Comparison of ENCODE assay signal across 1 cellular context in genomic region chr18:39389800-39390379, GRCh38.
TF ChIP-seq lines count a peak whose summit lies in the region.

No MANE protein-coding gene starts in this region.

TF ChIP-seq in HepG2, 621 proteins besides CTCF, POLR2A, EP300 and RAD21 (continued from another document and continues in another):
- TF ChIP-seq ZNF687 (CRISPR knock-in tag; IDR thresholded peaks at IDR 0.05) (peak; percentile 42), ZNF776 (CRISPR knock-in tag; IDR thresholded peaks at IDR 0.05) (no peak), SNAPC2 (CRISPR knock-in tag; IDR thresholded peaks at IDR 0.05) (no peak), SRSF9 (IDR thresholded peaks at IDR 0.05; ENCODE audit: borderline replicate concordance, insufficient read depth, low read depth, low read length, poor library complexity, severe bottlenecking) (no peak), SAP130 (CRISPR knock-in tag; IDR thresholded peaks at IDR 0.05; ENCODE audit: low read depth) (peak; percentile 13; the same call in 1 of the 2 replicates), SP140L (CRISPR knock-in tag; IDR thresholded peaks at IDR 0.05; ENCODE audit: borderline replicate concordance) (no peak), STAG1 (CRISPR knock-in tag; IDR thresholded peaks at IDR 0.05) (0 out of 2 replicates have a peak, but pooled peaks have one; percentile 2), RFX1 (IDR thresholded peaks at IDR 0.05) (no peak), PAX8 (CRISPR knock-in tag; IDR thresholded peaks at IDR 0.05; ENCODE audit: borderline replicate concordance) (no peak), ZNF280D (CRISPR knock-in tag; IDR thresholded peaks at IDR 0.05) (no peak), ZNF543 (CRISPR knock-in tag; IDR thresholded peaks at IDR 0.05) (no peak), SP1 (IDR thresholded peaks at IDR 0.05) (no peak), SP1 (CRISPR knock-in tag; IDR thresholded peaks at IDR 0.05) (no peak), GABPB1 (CRISPR knock-in tag; IDR thresholded peaks at IDR 0.05) (no peak), CENPX (CRISPR knock-in tag; IDR thresholded peaks at IDR 0.05) (no peak), HIVEP1 (CRISPR knock-in tag; IDR thresholded peaks at IDR 0.05) (no peak), HNF4A (CRISPR knock-in tag; IDR thresholded peaks at IDR 0.05) (peak; percentile 37; the same call in 1 of the 2 replicates), SYNCRIP (IDR thresholded peaks at IDR 0.05; ENCODE audit: insufficient read depth, low read depth, low read length) (no peak), NR3C1 (CRISPR knock-in tag; IDR thresholded peaks at IDR 0.05) (no peak), RARA (CRISPR knock-in tag; IDR thresholded peaks at IDR 0.05) (peak; percentile 23; the same call in 1 of the 2 replicates), ZNF383 (CRISPR knock-in tag; IDR thresholded peaks at IDR 0.05; ENCODE audit: borderline replicate concordance) (no peak), TRIM22 (IDR thresholded peaks at IDR 0.05) (no peak), CSRNP1 (CRISPR knock-in tag; IDR thresholded peaks at IDR 0.05) (no peak), ZNF672 (CRISPR knock-in tag; IDR thresholded peaks at IDR 0.05) (no peak), SP5 (CRISPR knock-in tag; IDR thresholded peaks at IDR 0.05; ENCODE audit: borderline replicate concordance, low read depth) (no peak), RBFOX2 (IDR thresholded peaks at IDR 0.05; ENCODE audit: low read depth, low read length) (no peak)
- TF ChIP-seq, protein P1, sequence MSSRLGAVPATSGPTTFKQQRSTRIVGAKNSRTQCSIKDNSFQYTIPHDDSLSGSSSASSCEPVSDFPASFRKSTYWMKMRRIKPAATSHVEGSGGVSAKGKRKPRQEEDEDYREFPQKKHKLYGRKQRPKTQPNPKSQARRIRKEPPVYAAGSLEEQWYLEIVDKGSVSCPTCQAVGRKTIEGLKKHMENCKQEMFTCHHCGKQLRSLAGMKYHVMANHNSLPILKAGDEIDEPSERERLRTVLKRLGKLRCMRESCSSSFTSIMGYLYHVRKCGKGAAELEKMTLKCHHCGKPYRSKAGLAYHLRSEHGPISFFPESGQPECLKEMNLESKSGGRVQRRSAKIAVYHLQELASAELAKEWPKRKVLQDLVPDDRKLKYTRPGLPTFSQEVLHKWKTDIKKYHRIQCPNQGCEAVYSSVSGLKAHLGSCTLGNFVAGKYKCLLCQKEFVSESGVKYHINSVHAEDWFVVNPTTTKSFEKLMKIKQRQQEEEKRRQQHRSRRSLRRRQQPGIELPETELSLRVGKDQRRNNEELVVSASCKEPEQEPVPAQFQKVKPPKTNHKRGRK (CRISPR knock-in tag; IDR thresholded peaks at IDR 0.05), result no peak
- TF ChIP-seq, protein P2, sequence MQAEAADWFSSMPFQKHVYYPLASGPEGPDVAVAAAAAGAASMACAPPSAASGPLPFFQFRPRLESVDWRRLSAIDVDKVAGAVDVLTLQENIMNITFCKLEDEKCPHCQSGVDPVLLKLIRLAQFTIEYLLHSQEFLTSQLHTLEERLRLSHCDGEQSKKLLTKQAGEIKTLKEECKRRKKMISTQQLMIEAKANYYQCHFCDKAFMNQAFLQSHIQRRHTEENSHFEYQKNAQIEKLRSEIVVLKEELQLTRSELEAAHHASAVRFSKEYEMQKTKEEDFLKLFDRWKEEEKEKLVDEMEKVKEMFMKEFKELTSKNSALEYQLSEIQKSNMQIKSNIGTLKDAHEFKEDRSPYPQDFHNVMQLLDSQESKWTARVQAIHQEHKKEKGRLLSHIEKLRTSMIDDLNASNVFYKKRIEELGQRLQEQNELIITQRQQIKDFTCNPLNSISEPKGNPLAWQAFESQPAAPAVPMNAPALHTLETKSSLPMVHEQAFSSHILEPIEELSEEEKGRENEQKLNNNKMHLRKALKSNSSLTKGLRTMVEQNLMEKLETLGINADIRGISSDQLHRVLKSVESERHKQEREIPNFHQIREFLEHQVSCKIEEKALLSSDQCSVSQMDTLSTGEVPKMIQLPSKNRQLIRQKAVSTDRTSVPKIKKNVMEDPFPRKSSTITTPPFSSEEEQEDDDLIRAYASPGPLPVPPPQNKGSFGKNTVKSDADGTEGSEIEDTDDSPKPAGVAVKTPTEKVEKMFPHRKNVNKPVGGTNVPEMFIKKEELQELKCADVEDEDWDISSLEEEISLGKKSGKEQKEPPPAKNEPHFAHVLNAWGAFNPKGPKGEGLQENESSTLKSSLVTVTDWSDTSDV (CRISPR knock-in tag; IDR thresholded peaks at IDR 0.05), result no peak
- TF ChIP-seq, protein P3, sequence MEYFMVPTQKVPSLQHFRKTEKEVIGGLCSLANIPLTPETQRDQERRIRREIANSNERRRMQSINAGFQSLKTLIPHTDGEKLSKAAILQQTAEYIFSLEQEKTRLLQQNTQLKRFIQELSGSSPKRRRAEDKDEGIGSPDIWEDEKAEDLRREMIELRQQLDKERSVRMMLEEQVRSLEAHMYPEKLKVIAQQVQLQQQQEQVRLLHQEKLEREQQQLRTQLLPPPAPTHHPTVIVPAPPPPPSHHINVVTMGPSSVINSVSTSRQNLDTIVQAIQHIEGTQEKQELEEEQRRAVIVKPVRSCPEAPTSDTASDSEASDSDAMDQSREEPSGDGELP (IDR thresholded peaks at IDR 0.05; ENCODE audit: borderline replicate concordance, low read depth), result peak; percentile 30; the same call in 1 of the 2 replicates
- TF ChIP-seq, protein P4, sequence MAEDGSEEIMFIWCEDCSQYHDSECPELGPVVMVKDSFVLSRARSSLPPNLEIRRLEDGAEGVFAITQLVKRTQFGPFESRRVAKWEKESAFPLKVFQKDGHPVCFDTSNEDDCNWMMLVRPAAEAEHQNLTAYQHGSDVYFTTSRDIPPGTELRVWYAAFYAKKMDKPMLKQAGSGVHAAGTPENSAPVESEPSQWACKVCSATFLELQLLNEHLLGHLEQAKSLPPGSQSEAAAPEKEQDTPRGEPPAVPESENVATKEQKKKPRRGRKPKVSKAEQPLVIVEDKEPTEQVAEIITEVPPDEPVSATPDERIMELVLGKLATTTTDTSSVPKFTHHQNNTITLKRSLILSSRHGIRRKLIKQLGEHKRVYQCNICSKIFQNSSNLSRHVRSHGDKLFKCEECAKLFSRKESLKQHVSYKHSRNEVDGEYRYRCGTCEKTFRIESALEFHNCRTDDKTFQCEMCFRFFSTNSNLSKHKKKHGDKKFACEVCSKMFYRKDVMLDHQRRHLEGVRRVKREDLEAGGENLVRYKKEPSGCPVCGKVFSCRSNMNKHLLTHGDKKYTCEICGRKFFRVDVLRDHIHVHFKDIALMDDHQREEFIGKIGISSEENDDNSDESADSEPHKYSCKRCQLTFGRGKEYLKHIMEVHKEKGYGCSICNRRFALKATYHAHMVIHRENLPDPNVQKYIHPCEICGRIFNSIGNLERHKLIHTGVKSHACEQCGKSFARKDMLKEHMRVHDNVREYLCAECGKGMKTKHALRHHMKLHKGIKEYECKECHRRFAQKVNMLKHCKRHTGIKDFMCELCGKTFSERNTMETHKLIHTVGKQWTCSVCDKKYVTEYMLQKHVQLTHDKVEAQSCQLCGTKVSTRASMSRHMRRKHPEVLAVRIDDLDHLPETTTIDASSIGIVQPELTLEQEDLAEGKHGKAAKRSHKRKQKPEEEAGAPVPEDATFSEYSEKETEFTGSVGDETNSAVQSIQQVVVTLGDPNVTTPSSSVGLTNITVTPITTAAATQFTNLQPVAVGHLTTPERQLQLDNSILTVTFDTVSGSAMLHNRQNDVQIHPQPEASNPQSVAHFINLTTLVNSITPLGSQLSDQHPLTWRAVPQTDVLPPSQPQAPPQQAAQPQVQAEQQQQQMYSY (CRISPR knock-in tag; IDR thresholded peaks at IDR 0.05), result no peak
- TF ChIP-seq, protein P5, sequence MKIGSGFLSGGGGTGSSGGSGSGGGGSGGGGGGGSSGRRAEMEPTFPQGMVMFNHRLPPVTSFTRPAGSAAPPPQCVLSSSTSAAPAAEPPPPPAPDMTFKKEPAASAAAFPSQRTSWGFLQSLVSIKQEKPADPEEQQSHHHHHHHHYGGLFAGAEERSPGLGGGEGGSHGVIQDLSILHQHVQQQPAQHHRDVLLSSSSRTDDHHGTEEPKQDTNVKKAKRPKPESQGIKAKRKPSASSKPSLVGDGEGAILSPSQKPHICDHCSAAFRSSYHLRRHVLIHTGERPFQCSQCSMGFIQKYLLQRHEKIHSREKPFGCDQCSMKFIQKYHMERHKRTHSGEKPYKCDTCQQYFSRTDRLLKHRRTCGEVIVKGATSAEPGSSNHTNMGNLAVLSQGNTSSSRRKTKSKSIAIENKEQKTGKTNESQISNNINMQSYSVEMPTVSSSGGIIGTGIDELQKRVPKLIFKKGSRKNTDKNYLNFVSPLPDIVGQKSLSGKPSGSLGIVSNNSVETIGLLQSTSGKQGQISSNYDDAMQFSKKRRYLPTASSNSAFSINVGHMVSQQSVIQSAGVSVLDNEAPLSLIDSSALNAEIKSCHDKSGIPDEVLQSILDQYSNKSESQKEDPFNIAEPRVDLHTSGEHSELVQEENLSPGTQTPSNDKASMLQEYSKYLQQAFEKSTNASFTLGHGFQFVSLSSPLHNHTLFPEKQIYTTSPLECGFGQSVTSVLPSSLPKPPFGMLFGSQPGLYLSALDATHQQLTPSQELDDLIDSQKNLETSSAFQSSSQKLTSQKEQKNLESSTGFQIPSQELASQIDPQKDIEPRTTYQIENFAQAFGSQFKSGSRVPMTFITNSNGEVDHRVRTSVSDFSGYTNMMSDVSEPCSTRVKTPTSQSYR (CRISPR knock-in tag; IDR thresholded peaks at IDR 0.05; ENCODE audit: borderline replicate concordance), result peak; percentile 60; the same call in 1 of the 2 replicates
- TF ChIP-seq, protein P6, sequence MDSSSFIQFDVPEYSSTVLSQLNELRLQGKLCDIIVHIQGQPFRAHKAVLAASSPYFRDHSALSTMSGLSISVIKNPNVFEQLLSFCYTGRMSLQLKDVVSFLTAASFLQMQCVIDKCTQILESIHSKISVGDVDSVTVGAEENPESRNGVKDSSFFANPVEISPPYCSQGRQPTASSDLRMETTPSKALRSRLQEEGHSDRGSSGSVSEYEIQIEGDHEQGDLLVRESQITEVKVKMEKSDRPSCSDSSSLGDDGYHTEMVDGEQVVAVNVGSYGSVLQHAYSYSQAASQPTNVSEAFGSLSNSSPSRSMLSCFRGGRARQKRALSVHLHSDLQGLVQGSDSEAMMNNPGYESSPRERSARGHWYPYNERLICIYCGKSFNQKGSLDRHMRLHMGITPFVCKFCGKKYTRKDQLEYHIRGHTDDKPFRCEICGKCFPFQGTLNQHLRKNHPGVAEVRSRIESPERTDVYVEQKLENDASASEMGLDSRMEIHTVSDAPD (CRISPR knock-in tag; IDR thresholded peaks at IDR 0.05), result peak; percentile 90; the same call in 1 of the 2 replicates
